ENCODE assay signal across 8 cellular contexts in genomic region chr17:21375757-21376584, GRCh38. TPM values are rescaled to one million over a fixed set of nuclear protein-coding genes. Genes with fewer than 3 reads are reported as not detected.
DNase-seq lines count a peak whose midpoint lies in the region; ATAC-seq and TF ChIP-seq lines count a peak whose summit lies in the region.

TSS of gene KCNJ12 (plus strand) at chr17:21376357. CDS start at chr17:21415343, 38,986 bp downstream.

- TF ChIP-seq POLR2A in spleen (IDR thresholded peaks at IDR 0.05), result no peak

- H3K36me3 ChIP-seq in spleen, result no peaks in the 10 kb centered on the region

- H3K4me3 ChIP-seq in astrocyte of the spinal cord (ENCODE audit: low read depth, low read length), result peak within 1 kb of the TSS; percentile 31
- peak within 1 kb of the TSS in 7 of 8 donors; percentile 32 to 65 (median 36) for H3K4me3 ChIP-seq in spleen

- DNase-seq in DMS79 treated with DMSO at 0.1 percent for 48 hours (lab: John Stamatoyannopoulos, UW) (peak; percentile 13), DMS79 (lab: John Stamatoyannopoulos, UW) (no peak), astrocyte of the spinal cord (ENCODE audit: low read depth, low spot score) (peak; percentile 8), inferior parietal cortex (ENCODE audit: extremely low spot score) (peak; percentile 7), spleen (no peak), SHP77 treated with DMSO at 0.1 percent for 48 hours (lab: John Stamatoyannopoulos, UW) (no peak)
- DNase-seq in activated CD4-positive, alpha-beta T cell treated with anti-CD3 and anti-CD28 coated beads for 1 hour, result no peak

- no peak for ATAC-seq in GM21825 (IDR thresholded peaks at IDR 0.05; ENCODE audit: unreplicated experiment)

- H3K4me1 ChIP-seq in spleen, result peaks cover 12 to 52% (median 35%) of the 10 kb centered on the region in 6 donors

- H3K9me3 ChIP-seq in spleen, result no peaks in the 10 kb centered on the region

- 11 to 34% (median 21%) methylated on average over 9 to 69 of the region's 69 CpGs for WGBS in spleen, 5 donors

- intact Hi-C loops in spleen (cut with DNase I; ENCODE audit: low total_unique reads), result no loop called here

- in situ Hi-C loops in astrocyte of the spinal cord (cut with HindIII; ENCODE audit: low sequenced_read_pairs), result no loop called here

- peak within 1 kb of the TSS in 6 of 8 donors; percentile 48 to 78 (median 64) for H3K27ac ChIP-seq in spleen

- TF ChIP-seq CTCF in astrocyte of the spinal cord (IDR thresholded peaks at IDR 0.05; ENCODE audit: low read depth, low read length) (no peak), spleen (IDR thresholded peaks at IDR 0.05 in 8 of 11, conservative IDR thresholded peaks at IDR 0.05 in 3 of 11) (no peak)

- H3K27me3 ChIP-seq in spleen (replicated peaks in 1 of 7), result peaks cover 0 to 82% (median 43%) of the 10 kb centered on the region in 7 donors

RNA-seq across cellular contexts. Expression of gene KCNJ12, which starts in this region (rescaled TPM):
- 1 to 10 TPM; 1.0 to 4.8 (median 2.6) TPM for total RNA-seq in spleen
- under 1 TPM; 0.11 to 0.77 (median 0.12) TPM for polyA plus RNA-seq in spleen

Comparison
In these comparisons a context has a peak if more than half of its experiments do, and no peak if none do; other contexts are left out.
1. DNase-seq: peak in DMS79 treated with DMSO at 0.1 percent for 48 hours (single experiment), astrocyte of the spinal cord (single experiment) and inferior parietal cortex (single experiment); none in DMS79 (single experiment), spleen (single experiment), activated CD4-positive, alpha-beta T cell treated with anti-CD3 and anti-CD28 coated beads for 1 hour (single experiment) and SHP77 treated with DMSO at 0.1 percent for 48 hours (single experiment).